Comparison of ENCODE assay signal across 14 cellular contexts in the genomic region with DNA sequence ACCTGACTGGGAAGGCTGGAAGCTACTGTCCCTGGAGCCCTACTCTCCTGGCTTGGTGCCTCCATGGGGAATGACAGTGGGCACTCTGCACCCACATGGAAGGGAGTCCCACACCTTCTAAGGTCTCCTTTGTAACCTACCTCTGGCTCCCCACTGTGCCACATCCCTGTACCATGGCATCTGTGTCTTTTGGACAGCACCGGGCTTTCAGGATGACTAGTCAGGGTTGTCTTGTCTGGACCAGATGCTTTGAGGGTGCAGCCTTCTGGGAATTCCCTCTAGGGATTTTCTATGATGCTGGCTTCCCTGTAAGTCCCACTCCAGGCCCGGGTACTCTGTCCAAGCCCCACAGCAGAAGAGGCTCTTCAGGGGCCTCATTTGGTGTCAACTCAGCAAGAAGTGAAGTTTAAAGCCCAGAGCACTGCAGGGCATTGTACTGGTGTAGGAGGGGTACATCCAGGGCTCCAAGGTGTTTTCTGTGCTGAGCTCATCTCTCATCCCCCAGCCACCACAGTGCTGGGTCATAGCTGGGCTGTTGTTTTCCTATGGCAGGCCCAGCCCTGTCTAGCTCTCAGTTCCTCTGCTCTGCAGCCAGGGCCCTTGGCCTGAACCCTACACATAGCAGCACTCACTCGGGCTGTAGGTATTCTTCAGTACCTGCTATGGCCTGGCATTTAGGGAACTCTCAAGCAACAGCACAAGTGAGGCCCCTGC.
DNase-seq lines count a peak whose midpoint lies in the region; ATAC-seq and TF ChIP-seq lines count a peak whose summit lies in the region.
"Had no signal": no experiment of that assay in that cellular context is flagged by ENCODE, and none has a peak within 500 bp of the region (broad histone marks: within the 10 kb centered on the region; RNA-seq: fewer than 3 reads in every experiment).

No MANE protein-coding gene starts in this region.

- 89% methylated on average over 2 of the region's 3 CpGs for WGBS in esophagus muscularis mucosa
- 74% methylated on average over 2 of the region's 3 CpGs for WGBS in SK-N-SH (ENCODE audit: low lambda C conversion rate)

- H3K4me3 ChIP-seq in esophagus muscularis mucosa (no peak overlapping the region), SK-N-SH (ENCODE audit: low read depth in 2 of 2, low read length in 1 of 2) (no peak overlapping the region)
- H3K4me3 ChIP-seq: hepatocyte, tibial nerve had no signal

- no peak for TF ChIP-seq RAD21 in SK-N-SH (IDR thresholded peaks at IDR 0.05; ENCODE audit: low read length)

- no peaks in the 10 kb centered on the region for H3K27me3 Mint-ChIP-seq in activated naive CD4-positive, alpha-beta T cell treated with anti-CD3 and anti-CD28 coated beads, Interleukin-2, amount 50 U/mL, for 24 hours
- H3K27me3 Mint-ChIP-seq in activated naive CD4-positive, alpha-beta T cell treated with anti-CD3 and anti-CD28 coated beads for 36 hours (ENCODE audit: low read depth) = no peaks in the 10 kb centered on the region

- peak overlapping the region; percentile 9 for H3K27ac Mint-ChIP-seq in activated naive CD4-positive, alpha-beta T cell treated with anti-CD3 and anti-CD28 coated beads, Interleukin-2, amount 50 U/mL, for 24 hours
- H3K27ac Mint-ChIP-seq in activated naive CD4-positive, alpha-beta T cell treated with anti-CD3 and anti-CD28 coated beads for 36 hours = no peak overlapping the region

- CTCF ChIA-PET in activated naive CD4-positive, alpha-beta T cell treated with anti-CD3 and anti-CD28 coated beads for 36 hours (lab: Charles Lee) = interaction anchor here (0.6 kb wide), 1 partner anchor 64 kb away, joined by 3 read pairs; no protein-coding TSS in a partner anchor
- CTCF ChIA-PET in SK-N-SH (lab: Yijun Ruan, JAX) = no interaction called here

- H3K27me3 ChIP-seq in esophagus muscularis mucosa = no peaks in the 10 kb centered on the region
- no peaks in the 10 kb centered on the region for H3K27me3 ChIP-seq in SK-N-SH (ENCODE audit: insufficient read depth)
- H3K27me3 ChIP-seq: hepatocyte, tibial nerve had no signal

- H3K4me3 Mint-ChIP-seq in activated naive CD4-positive, alpha-beta T cell treated with anti-CD3 and anti-CD28 coated beads, Interleukin-2, amount 50 U/mL, for 24 hours = no peak overlapping the region
- no peak overlapping the region for H3K4me3 Mint-ChIP-seq in activated naive CD4-positive, alpha-beta T cell treated with anti-CD3 and anti-CD28 coated beads for 36 hours

- no peaks in the 10 kb centered on the region for H3K9me3 Mint-ChIP-seq in activated naive CD4-positive, alpha-beta T cell treated with anti-CD3 and anti-CD28 coated beads, Interleukin-2, amount 50 U/mL, for 24 hours
- H3K9me3 Mint-ChIP-seq in activated naive CD4-positive, alpha-beta T cell treated with anti-CD3 and anti-CD28 coated beads for 36 hours = no peaks in the 10 kb centered on the region

- intact Hi-C loops in activated naive CD4-positive, alpha-beta T cell treated with anti-CD3 and anti-CD28 coated beads for 36 hours (cut with micrococcal nuclease) = no loop called here
- intact Hi-C loops in esophagus muscularis mucosa (cut with DNase I) = no loop called here

- H2AFZ ChIP-seq in SK-N-SH (ENCODE audit: low read depth) = no peak overlapping the region
- H2AFZ ChIP-seq: hepatocyte had no signal

- H3K4me1 Mint-ChIP-seq in activated naive CD4-positive, alpha-beta T cell treated with anti-CD3 and anti-CD28 coated beads, Interleukin-2, amount 50 U/mL, for 24 hours = peaks cover 53% of the 10 kb centered on the region
- H3K4me1 Mint-ChIP-seq in activated naive CD4-positive, alpha-beta T cell treated with anti-CD3 and anti-CD28 coated beads for 36 hours (ENCODE audit: low read depth) = peaks cover 36% of the 10 kb centered on the region

- H3K27ac ChIP-seq in esophagus muscularis mucosa (replicated peaks in 1 of 4) (no peak overlapping the region), SK-N-SH (ENCODE audit: low read depth in 2 of 2, low read length in 1 of 2) (no peak overlapping the region)
- H3K27ac ChIP-seq: hepatocyte, tibial nerve had no signal

- no peaks in the 10 kb centered on the region for H3F3A ChIP-seq in SK-N-SH (replicated peaks; ENCODE audit: insufficient read depth)

- DNase-seq in activated naive CD4-positive, alpha-beta T cell treated with anti-CD3 and anti-CD28 coated beads for 36 hours = no peak
- no peak for DNase-seq in stimulated activated naive CD8-positive, alpha-beta T cell treated with anti-CD3 and anti-CD28 coated beads, Interleukin-15, Interleukin-2, amounts not matched to agents 100 U/mL and 50 U/mL, for 24 hours
- DNase-seq in esophagus muscularis mucosa (ENCODE audit: extremely low spot score) (no peak), SK-N-SH (no peak)
- no peak for DNase-seq in activated effector memory CD4-positive, alpha-beta T cell treated with Interleukin-2 at 50 U/mL for 16 hours
- DNase-seq: activated naive CD4-positive, alpha-beta T cell treated with anti-CD3 and anti-CD28 coated beads, Interleukin-2, amount 50 U/mL, for 16 hours; Caco-2; NCI-H1105 treated with DMSO at 0.1 percent for 48 hours had no signal

- H3K9me2 ChIP-seq in SK-N-SH = no peaks in the 10 kb centered on the region

- H3K4me2 ChIP-seq in SK-N-SH = no peak overlapping the region
- H3K4me2 ChIP-seq: hepatocyte had no signal

- no peaks in the 10 kb centered on the region for H3K36me3 ChIP-seq in esophagus muscularis mucosa
- no peaks in the 10 kb centered on the region for H3K36me3 ChIP-seq in SK-N-SH (replicated peaks in 1 of 2; ENCODE audit: control insufficient read depth in 1 of 2, insufficient read depth in 2 of 2, low read length in 1 of 2)
- H3K36me3 ChIP-seq: tibial nerve had no signal

- peaks cover 3% of the 10 kb centered on the region for H3K36me3 Mint-ChIP-seq in activated naive CD4-positive, alpha-beta T cell treated with anti-CD3 and anti-CD28 coated beads, Interleukin-2, amount 50 U/mL, for 24 hours
- peaks cover 1% of the 10 kb centered on the region for H3K36me3 Mint-ChIP-seq in activated naive CD4-positive, alpha-beta T cell treated with anti-CD3 and anti-CD28 coated beads for 36 hours (ENCODE audit: low read depth)

- H3K79me2 ChIP-seq in SK-N-SH (ENCODE audit: insufficient read depth) = no peaks in the 10 kb centered on the region
- H3K79me2 ChIP-seq: hepatocyte had no signal

- TF ChIP-seq CTCF in esophagus muscularis mucosa (IDR thresholded peaks at IDR 0.05) (no peak), SK-N-SH (IDR thresholded peaks at IDR 0.05) (no peak)

- H3K9ac ChIP-seq in SK-N-SH = no peak overlapping the region

- H3K4me1 ChIP-seq in esophagus muscularis mucosa (no peaks in the 10 kb centered on the region), SK-N-SH (ENCODE audit: control insufficient read depth in 1 of 2, insufficient read depth in 2 of 2, low read depth in 1 of 2, low read length in 1 of 2) (no peaks in the 10 kb centered on the region)

- no peaks in the 10 kb centered on the region for H4K20me1 ChIP-seq in SK-N-SH (ENCODE audit: insufficient read depth)

- ATAC-seq in GM21576 (IDR thresholded peaks at IDR 0.05; ENCODE audit: unreplicated experiment) (peak; percentile 39), HG03139 (IDR thresholded peaks at IDR 0.05; ENCODE audit: unreplicated experiment) (peak; percentile 29)
- ATAC-seq in stimulated activated naive CD8-positive, alpha-beta T cell treated with anti-CD3 and anti-CD28 coated beads, Interleukin-15, Interleukin-2, amounts not matched to agents 100 U/mL and 50 U/mL, for 24 hours = peak; percentile 31
- ATAC-seq: sciatic nerve had no signal

- TF ChIP-seq EP300 in esophagus muscularis mucosa (IDR thresholded peaks at IDR 0.05) = no peak
- no peak for TF ChIP-seq EP300 in SK-N-SH (IDR thresholded peaks at IDR 0.05; ENCODE audit: borderline replicate concordance in 1 of 2, low read depth in 1 of 2, low read length in 1 of 2)

- POLR2A ChIA-PET in SK-N-SH (lab: Yijun Ruan, JAX) = no interaction called here

- TF ChIP-seq POLR2A in esophagus muscularis mucosa (IDR thresholded peaks at IDR 0.05; ENCODE audit: low read depth) = no peak

- H3K9me3 ChIP-seq in esophagus muscularis mucosa (no peaks in the 10 kb centered on the region), SK-N-SH (no peaks in the 10 kb centered on the region)
- H3K9me3 ChIP-seq: Caco-2, tibial nerve had no signal

TF ChIP-seq in SK-N-SH, 30 proteins besides CTCF, POLR2A, EP300 and RAD21:
- TF ChIP-seq SIN3A (IDR thresholded peaks at IDR 0.05; ENCODE audit: borderline replicate concordance, low read depth, low read length) = no peak
- no peak for TF ChIP-seq GATA2 (CRISPR knock-in tag; IDR thresholded peaks at IDR 0.05)
- TF ChIP-seq ELF1 (IDR thresholded peaks at IDR 0.05) = no peak
- no peak for TF ChIP-seq TAF1 (IDR thresholded peaks at IDR 0.05; ENCODE audit: borderline replicate concordance, low read depth, low read length)
